In the genomic region with DNA sequence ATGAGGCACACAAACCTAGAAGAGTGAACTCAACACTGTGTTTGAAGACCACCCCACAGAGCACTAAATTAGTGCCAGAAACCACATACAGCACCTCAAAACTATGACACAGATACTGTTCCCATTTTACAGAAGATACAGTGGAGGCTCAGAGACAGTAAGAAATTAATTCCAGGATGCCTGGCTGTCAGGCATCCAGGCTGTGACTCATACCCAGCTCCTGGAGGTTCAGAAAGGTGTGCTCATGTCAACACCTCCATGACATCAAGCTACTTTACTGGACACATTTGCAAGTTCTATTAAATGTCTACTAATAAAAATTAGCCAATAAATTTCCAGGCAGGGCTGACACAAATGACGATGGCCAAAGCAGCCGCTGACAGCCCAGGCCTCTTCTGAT, we compare ENCODE assay signal across 17 cellular contexts.
DNase-seq lines count a peak whose midpoint lies in the region; ATAC-seq, FAIRE-seq and TF ChIP-seq lines count a peak whose summit lies in the region.
"Had no signal": no experiment of that assay in that cellular context is flagged by ENCODE, and none has a peak within 500 bp of the region (broad histone marks: within the 10 kb centered on the region; RNA-seq: fewer than 3 reads in every experiment).

No MANE protein-coding gene starts in this region.

- H3K27me3 Mint-ChIP-seq in chondrocyte (ENCODE audit: low read depth), result no peaks in the 10 kb centered on the region
- H3K27me3 Mint-ChIP-seq in activated naive CD4-positive, alpha-beta T cell treated with anti-CD3 and anti-CD28 coated beads for 36 hours (ENCODE audit: low read depth), result no peaks in the 10 kb centered on the region
- H3K27me3 Mint-ChIP-seq: CD4-positive, alpha-beta memory T cell had no signal

- H3K4me1 Mint-ChIP-seq in chondrocyte (ENCODE audit: low read depth), result no peaks in the 10 kb centered on the region
- peaks cover 14% of the 10 kb centered on the region for H3K4me1 Mint-ChIP-seq in activated naive CD4-positive, alpha-beta T cell treated with anti-CD3 and anti-CD28 coated beads for 36 hours (ENCODE audit: low read depth)
- H3K4me1 Mint-ChIP-seq: CD14-positive monocyte, H9 had no signal

- peak; percentile 43 for ATAC-seq in foreskin keratinocyte

- no peak overlapping the region for H3K4me3 ChIP-seq in bronchial epithelial cell (ENCODE audit: low read depth, low read length)
- H3K4me3 ChIP-seq: BLaER1 had no signal

- H3K36me3 ChIP-seq in bronchial epithelial cell (ENCODE audit: control insufficient read depth, insufficient read depth, low read length), result no peaks in the 10 kb centered on the region

- no peak overlapping the region for H3K27ac Mint-ChIP-seq in chondrocyte (ENCODE audit: unreplicated experiment)
- H3K27ac Mint-ChIP-seq in activated naive CD4-positive, alpha-beta T cell treated with anti-CD3 and anti-CD28 coated beads for 36 hours, result no peak overlapping the region
- H3K27ac Mint-ChIP-seq: CD14-positive monocyte; CD4-positive, alpha-beta memory T cell; H9 had no signal

- TF ChIP-seq CTCF in bronchial epithelial cell (IDR thresholded peaks at IDR 0.05; ENCODE audit: insufficient read depth, low read length, severe bottlenecking) (no peak), foreskin keratinocyte (conservative IDR thresholded peaks at IDR 0.05) (no peak), chondrocyte (IDR thresholded peaks at IDR 0.05) (no peak)

- intact Hi-C loops in activated naive CD4-positive, alpha-beta T cell treated with anti-CD3 and anti-CD28 coated beads for 36 hours (cut with micrococcal nuclease), result no loop called here

- no peak overlapping the region for H3K4me3 Mint-ChIP-seq in chondrocyte (ENCODE audit: unreplicated experiment)
- no peak overlapping the region for H3K4me3 Mint-ChIP-seq in activated naive CD4-positive, alpha-beta T cell treated with anti-CD3 and anti-CD28 coated beads for 36 hours
- H3K4me3 Mint-ChIP-seq: CD14-positive monocyte; CD4-positive, alpha-beta memory T cell; H9 had no signal

- H3K27me3 ChIP-seq in bronchial epithelial cell (ENCODE audit: control insufficient read depth, insufficient read depth, low read length), result no peaks in the 10 kb centered on the region
- H3K27me3 ChIP-seq in foreskin keratinocyte, result no peaks in the 10 kb centered on the region
- H3K27me3 ChIP-seq: BLaER1 had no signal

- DNase-seq in DMS53 (lab: John Stamatoyannopoulos, UW) (peak; percentile 0), DMS53 treated with DMSO at 0.1 percent for 48 hours (lab: John Stamatoyannopoulos, UW; ENCODE audit: unreplicated experiment) (no peak), bronchial epithelial cell (ENCODE audit: low read depth) (peak; percentile 29), foreskin keratinocyte (peak in 1 of 2 donors; percentile 21), renal cortical epithelial cell (ENCODE audit: low read depth) (peak; percentile 9), NCI-H510A treated with DMSO at 0.1 percent for 48 hours (lab: John Stamatoyannopoulos, UW) (no peak), chondrocyte (ENCODE audit: low spot score) (no peak)
- no peak for DNase-seq in activated naive CD4-positive, alpha-beta T cell treated with anti-CD3 and anti-CD28 coated beads for 36 hours
- DNase-seq: CD4-positive, alpha-beta memory T cell; H9 had no signal

- H3K4me1 ChIP-seq in foreskin keratinocyte, result no peaks in the 10 kb centered on the region

- peaks cover 11% of the 10 kb centered on the region for H3K36me3 Mint-ChIP-seq in chondrocyte (ENCODE audit: low read depth)
- peaks cover 29% of the 10 kb centered on the region for H3K36me3 Mint-ChIP-seq in activated naive CD4-positive, alpha-beta T cell treated with anti-CD3 and anti-CD28 coated beads for 36 hours (ENCODE audit: low read depth)
- H3K36me3 Mint-ChIP-seq: CD14-positive monocyte had no signal

- H3K27ac ChIP-seq in foreskin keratinocyte, result no peak overlapping the region
- H3K27ac ChIP-seq: 22Rv1, BLaER1 had no signal

- H3K9me3 Mint-ChIP-seq in chondrocyte (ENCODE audit: low read depth), result no peaks in the 10 kb centered on the region
- H3K9me3 Mint-ChIP-seq in activated naive CD4-positive, alpha-beta T cell treated with anti-CD3 and anti-CD28 coated beads for 36 hours, result no peaks in the 10 kb centered on the region
- H3K9me3 Mint-ChIP-seq: H9 had no signal

- no peak for FAIRE-seq in bronchial epithelial cell (lab: Jason Lieb, UNC)
- FAIRE-seq: G401.6, GM12891, GM19239, H1 had no signal

- CTCF ChIA-PET in activated naive CD4-positive, alpha-beta T cell treated with anti-CD3 and anti-CD28 coated beads for 36 hours (lab: Charles Lee), result interaction anchor here (0.6 kb wide), 1 partner anchor 277 kb away, joined by 3 read pairs; no protein-coding TSS in a partner anchor

Comparison
In these comparisons a context has a peak if more than half of its experiments do, and no peak if none do; other contexts are left out.
1. DNase-seq: peak in DMS53 (single experiment), bronchial epithelial cell (single experiment) and renal cortical epithelial cell (single experiment); none in DMS53 treated with DMSO at 0.1 percent for 48 hours (single experiment), NCI-H510A treated with DMSO at 0.1 percent for 48 hours (single experiment), chondrocyte (single experiment) and activated naive CD4-positive, alpha-beta T cell treated with anti-CD3 and anti-CD28 coated beads for 36 hours (single experiment).